8 cellular contexts compared by ENCODE assay signal in the genomic region with DNA sequence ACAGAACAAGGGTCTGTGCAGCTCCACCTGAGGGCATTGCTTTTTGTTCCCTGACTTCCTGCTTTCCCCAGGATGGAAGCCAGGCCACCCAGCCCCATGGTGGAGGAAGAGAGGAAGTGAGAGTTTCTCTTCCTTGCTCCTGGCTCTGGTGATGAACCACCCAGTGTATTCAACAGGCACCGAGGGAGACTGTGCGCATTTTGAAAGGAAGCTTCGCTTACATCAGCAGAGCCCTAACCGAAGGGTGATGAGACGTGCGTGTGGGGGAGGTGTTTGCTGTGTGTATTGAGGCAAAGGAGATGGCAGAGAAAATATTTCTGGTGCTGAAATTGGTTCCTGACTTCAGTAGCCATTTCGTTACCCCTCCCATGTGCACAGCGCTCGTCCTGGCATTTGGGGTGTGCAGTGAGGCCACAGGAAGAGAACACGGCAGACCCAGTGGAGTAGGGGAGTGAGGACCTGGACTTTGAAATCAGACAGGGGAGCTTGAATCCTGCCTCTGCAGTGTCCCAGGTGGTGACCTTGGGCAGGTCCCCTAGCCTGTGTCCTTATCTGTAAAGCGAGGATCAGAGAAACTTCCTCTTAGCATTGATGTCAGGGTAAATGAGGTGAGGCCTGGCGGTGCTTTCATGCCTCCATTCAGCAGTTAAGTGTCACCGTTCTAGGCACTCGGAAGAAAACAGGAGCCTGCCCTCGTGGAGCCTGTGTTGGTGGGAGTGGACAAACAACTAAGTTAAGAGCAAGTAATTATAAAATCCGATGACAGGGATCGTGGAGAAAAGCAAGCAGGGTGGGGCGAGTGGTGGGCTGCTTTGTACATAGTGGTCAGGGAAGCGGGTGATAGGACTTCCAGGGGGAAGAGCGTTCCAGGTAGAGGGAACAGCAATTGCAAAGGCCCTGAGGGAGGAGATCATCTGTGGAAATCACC.
DNase-seq lines count a peak whose midpoint lies in the region; TF ChIP-seq lines count a peak whose summit lies in the region.

No MANE protein-coding gene starts in this region.

- DNase-seq in stimulated activated CD4-positive, alpha-beta T cell treated with anti-CD3 and anti-CD28 coated beads, Interleukin-15, amount 100 ng/mL, for 24 hours = peak; percentile 58
- DNase-seq in stimulated activated CD4-positive, alpha-beta T cell treated with anti-CD3 and anti-CD28 coated beads, Interleukin-12 subunit alpha, Interleukin-12 subunit beta, amount 100 ng/mL, for 4 hours = no peak
- peak; percentile 63 for DNase-seq in amniotic epithelial cell (ENCODE audit: low read depth)
- DNase-seq in midbrain (lab: John Stamatoyannopoulos, UW) = peak; percentile 40
- DNase-seq in NCI-H526 (lab: John Stamatoyannopoulos, UW) = no peak
- DNase-seq in DMS79 treated with DMSO at 0.1 percent for 48 hours (lab: John Stamatoyannopoulos, UW) = no peak
- DNase-seq in GM10266 (ENCODE audit: extremely low spot score) = no peak
- no peak for DNase-seq in germinal center (ENCODE audit: low spot score)

- no peak for TF ChIP-seq CTCF in GM10266 (IDR thresholded peaks at IDR 0.05; ENCODE audit: control insufficient read depth, insufficient read depth, low read depth, missing control alignments)

Comparison
In these comparisons a context has a peak if more than half of its experiments do, and no peak if none do; other contexts are left out.
1. DNase-seq: peak in stimulated activated CD4-positive, alpha-beta T cell treated with anti-CD3 and anti-CD28 coated beads, Interleukin-15, amount 100 ng/mL, for 24 hours (single experiment), amniotic epithelial cell (single experiment) and midbrain (single experiment); none in stimulated activated CD4-positive, alpha-beta T cell treated with anti-CD3 and anti-CD28 coated beads, Interleukin-12 subunit alpha, Interleukin-12 subunit beta, amount 100 ng/mL, for 4 hours (single experiment), NCI-H526 (0 of 2), DMS79 treated with DMSO at 0.1 percent for 48 hours (single experiment), GM10266 (single experiment) and germinal center (single experiment).